In the genomic region with DNA sequence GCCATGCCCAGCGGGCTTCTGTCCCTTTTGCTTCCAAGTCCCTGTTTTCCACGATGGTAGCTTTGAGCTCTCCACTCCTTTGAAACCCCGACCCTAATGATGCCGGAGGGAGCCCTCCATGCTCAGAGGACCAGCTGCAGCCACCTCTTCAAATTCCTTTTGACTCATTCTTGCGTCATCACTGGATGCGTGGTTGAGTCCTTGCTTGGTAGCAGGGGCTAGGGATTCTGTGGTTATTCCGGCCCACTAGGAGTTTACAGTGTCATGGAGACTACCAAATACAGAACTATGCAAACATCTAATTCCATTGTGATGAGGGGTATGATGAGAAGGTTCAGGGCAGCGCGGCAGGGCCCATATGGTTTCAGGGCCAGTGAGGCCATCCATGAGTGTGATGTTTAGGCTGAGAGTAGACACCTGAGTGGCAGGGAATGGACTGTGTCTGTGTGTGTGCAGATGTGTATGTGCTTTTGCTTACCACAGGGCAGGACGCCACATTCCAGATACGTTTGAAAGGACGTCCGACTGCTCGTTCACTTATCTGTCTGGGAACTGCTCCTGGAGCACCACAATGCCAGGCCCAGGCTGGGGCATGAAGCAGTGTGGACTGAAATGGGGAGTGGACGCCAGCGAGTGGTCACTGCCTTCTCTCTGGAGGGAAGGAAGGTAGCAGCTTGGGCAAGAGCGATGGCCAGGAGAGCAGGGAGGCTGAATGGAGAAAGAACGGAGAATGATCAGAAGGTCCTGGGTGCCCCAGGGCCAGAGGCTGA, we compare ENCODE assay signal across 9 cellular contexts. TPM values are rescaled to one million over a fixed set of nuclear protein-coding genes. Genes with fewer than 3 reads are reported as not detected.
DNase-seq lines count a peak whose midpoint lies in the region; ATAC-seq, FAIRE-seq and TF ChIP-seq lines count a peak whose summit lies in the region.
"Had no signal": no experiment of that assay in that cellular context is flagged by ENCODE, and none has a peak within 500 bp of the region (broad histone marks: within the 10 kb centered on the region; RNA-seq: fewer than 3 reads in every experiment).

No MANE protein-coding gene starts in this region.

- no peak overlapping the region for H3K4me3 ChIP-seq in brain microvascular endothelial cell (ENCODE audit: low read depth, low read length)
- no peak overlapping the region for H3K4me3 ChIP-seq in vagina

- no peaks in the 10 kb centered on the region for H3K9me3 ChIP-seq in vagina

- ATAC-seq in left lobe of liver: no peak

- DNase-seq in HTR-8/SVneo (ENCODE audit: insufficient read length, low spot score) (peak; percentile 97), brain microvascular endothelial cell (peak; percentile 99), kidney glomerular epithelial cell (lab: John Stamatoyannopoulos, UW) (peak; percentile 97), vagina (ENCODE audit: extremely low spot score in 2 of 2) (no peak), NCI-H2171 treated with DMSO at 0.1 percent for 48 hours (lab: John Stamatoyannopoulos, UW) (no peak), left lobe of liver (ENCODE audit: low spot score) (no peak)
- no peak for DNase-seq in effector CD8-positive, alpha-beta T cell (lab: John Stamatoyannopoulos, UW)
- DNase-seq: erythroblast had no signal

- peak; percentile 95 for FAIRE-seq in HTR-8/SVneo (lab: Jason Lieb, UNC)
- FAIRE-seq: TTC549 had no signal

- intact Hi-C loops in vagina (cut with DNase I): no loop called here

- no peak for TF ChIP-seq CTCF in brain microvascular endothelial cell (IDR thresholded peaks at IDR 0.05; ENCODE audit: low read depth, low read length, missing control alignments)
- TF ChIP-seq CTCF in vagina (IDR thresholded peaks at IDR 0.05): no peak

- H3K36me3 ChIP-seq in brain microvascular endothelial cell (replicated peaks) (no peaks in the 10 kb centered on the region), vagina (no peaks in the 10 kb centered on the region)

- H3K27me3 ChIP-seq in brain microvascular endothelial cell (replicated peaks) (no peaks in the 10 kb centered on the region), vagina (no peaks in the 10 kb centered on the region)

- H3K4me1 ChIP-seq in vagina: peaks cover 22% of the 10 kb centered on the region

- in situ Hi-C loops in brain microvascular endothelial cell (cut with HindIII; ENCODE audit: low pct_ligation_motif_present, low sequenced_read_pairs): no loop called here

- H3K27ac ChIP-seq in brain microvascular endothelial cell (peak overlapping the region; percentile 96), vagina (peak overlapping the region; percentile 15)

- no peak for TF ChIP-seq POLR2A in vagina (IDR thresholded peaks at IDR 0.05)

RNA-seq across cellular contexts. Expression of a gene that starts 30.4 kb away (rescaled TPM):
- total RNA-seq in vagina (16.7 TPM), left lobe of liver (4.2 TPM)

RNA-seq across cellular contexts. Expression of a gene that starts 30.5 kb away (rescaled TPM):
- total RNA-seq in vagina (not detected), left lobe of liver (0.18 TPM)

Comparison
In these comparisons a context has a peak if more than half of its experiments do, and no peak if none do; other contexts are left out.
1. DNase-seq: peak in HTR-8/SVneo (single experiment), brain microvascular endothelial cell (single experiment) and kidney glomerular epithelial cell (single experiment); none in vagina (0 of 2), NCI-H2171 treated with DMSO at 0.1 percent for 48 hours (single experiment), left lobe of liver (single experiment) and effector CD8-positive, alpha-beta T cell (single experiment).